ENCODE assay signal across 8 cellular contexts in the genomic region with DNA sequence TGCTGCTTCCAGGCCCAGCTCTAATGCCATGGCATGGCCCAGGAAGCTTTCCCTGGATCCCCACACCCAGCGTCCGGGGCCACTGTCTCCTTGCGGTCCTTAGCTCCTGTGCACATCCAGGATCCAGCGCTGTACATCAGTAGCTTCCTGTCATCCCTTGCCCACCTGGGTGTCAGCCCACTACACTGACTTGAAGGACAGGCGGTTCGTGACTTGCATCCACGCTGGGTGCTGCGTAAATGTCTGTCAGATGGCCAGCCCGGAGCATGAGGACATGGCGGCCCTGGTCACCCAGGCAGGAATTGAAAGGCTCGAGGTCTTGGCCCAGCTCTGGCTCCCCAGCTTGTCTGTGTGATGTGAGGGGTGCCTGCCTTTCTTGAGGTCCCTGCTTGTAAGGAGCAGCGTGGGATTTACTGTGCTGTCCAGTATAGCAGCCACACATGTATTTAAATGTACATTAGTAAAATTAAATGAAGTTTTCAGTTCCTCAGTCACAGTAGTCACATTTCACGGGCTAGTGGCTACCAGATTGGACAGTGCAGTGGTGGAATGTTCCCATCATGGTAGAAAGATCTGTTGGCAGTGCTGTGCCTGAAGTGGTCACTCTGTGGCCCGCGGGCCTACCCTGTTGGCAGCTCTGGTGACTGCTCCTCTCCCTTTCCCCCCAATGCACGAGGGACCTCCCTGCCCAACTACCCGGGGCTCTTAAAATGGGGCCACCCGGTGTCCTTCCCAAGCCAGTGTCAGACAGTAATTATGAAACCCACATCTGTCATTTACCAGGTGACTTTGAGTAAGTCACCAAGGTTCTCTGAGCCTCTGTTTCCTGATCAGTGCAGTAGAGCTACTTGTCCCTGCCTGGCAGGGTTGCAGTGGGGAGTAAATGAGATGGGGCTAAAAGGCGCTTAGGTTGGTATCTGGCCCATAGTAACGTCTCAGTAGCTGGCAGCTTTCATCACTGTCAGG.
DNase-seq lines count a peak whose midpoint lies in the region; ATAC-seq and TF ChIP-seq lines count a peak whose summit lies in the region.

No MANE protein-coding gene starts in this region.

- TF ChIP-seq POLR2A in ovary (IDR thresholded peaks at IDR 0.05): no peak

- no peaks in the 10 kb centered on the region for H3K36me3 ChIP-seq in ovary

- H3K9me3 ChIP-seq in ovary: no peaks in the 10 kb centered on the region

- no peak overlapping the region for H3K4me3 ChIP-seq in ovary

- no peak overlapping the region for H3K27ac ChIP-seq in ovary

- H3K4me1 Mint-ChIP-seq in activated CD8-positive, alpha-beta memory T cell treated with anti-CD3 and anti-CD28 coated beads, Interleukin-2, amount 10 ng/mL, durations not matched to agents 7 days and 5 days: peaks cover 82% of the 10 kb centered on the region
- peaks cover 57% of the 10 kb centered on the region for H3K4me1 Mint-ChIP-seq in activated naive CD8-positive, alpha-beta T cell treated with anti-CD3 and anti-CD28 coated beads for 36 hours
- H3K4me1 Mint-ChIP-seq in stimulated activated naive CD8-positive, alpha-beta T cell treated with anti-CD3 and anti-CD28 coated beads, Interleukin-15, Interleukin-2, amounts not matched to agents 100 ng/mL and 50 ng/mL, for 24 hours (ENCODE audit: low read depth): peaks cover 73% of the 10 kb centered on the region

- TF ChIP-seq EP300 in ovary (IDR thresholded peaks at IDR 0.05): no peak

- no peaks in the 10 kb centered on the region for H3K27me3 ChIP-seq in ovary

- H3K4me3 Mint-ChIP-seq in activated CD8-positive, alpha-beta memory T cell treated with anti-CD3 and anti-CD28 coated beads, Interleukin-2, amount 10 ng/mL, durations not matched to agents 7 days and 5 days: peak overlapping the region; percentile 58
- peak overlapping the region; percentile 32 for H3K4me3 Mint-ChIP-seq in activated naive CD8-positive, alpha-beta T cell treated with anti-CD3 and anti-CD28 coated beads for 36 hours
- H3K4me3 Mint-ChIP-seq in stimulated activated naive CD8-positive, alpha-beta T cell treated with anti-CD3 and anti-CD28 coated beads, Interleukin-15, Interleukin-2, amounts not matched to agents 100 ng/mL and 50 ng/mL, for 24 hours: peak overlapping the region; percentile 80

- no peaks in the 10 kb centered on the region for H3K27me3 Mint-ChIP-seq in activated CD8-positive, alpha-beta memory T cell treated with anti-CD3 and anti-CD28 coated beads, Interleukin-2, amount 10 ng/mL, durations not matched to agents 7 days and 5 days
- no peaks in the 10 kb centered on the region for H3K27me3 Mint-ChIP-seq in activated naive CD8-positive, alpha-beta T cell treated with anti-CD3 and anti-CD28 coated beads for 36 hours
- H3K27me3 Mint-ChIP-seq in stimulated activated naive CD8-positive, alpha-beta T cell treated with anti-CD3 and anti-CD28 coated beads, Interleukin-15, Interleukin-2, amounts not matched to agents 100 ng/mL and 50 ng/mL, for 24 hours: no peaks in the 10 kb centered on the region

- H3K4me1 ChIP-seq in ovary (ENCODE audit: insufficient read depth): peaks cover 32% of the 10 kb centered on the region

- ATAC-seq in activated CD8-positive, alpha-beta memory T cell treated with anti-CD3 and anti-CD28 coated beads, Interleukin-2, amount 10 ng/mL, durations not matched to agents 7 days and 5 days: peak; percentile 77
- ATAC-seq in HG02973 (IDR thresholded peaks at IDR 0.05; ENCODE audit: unreplicated experiment): peak; percentile 62

- no peak for TF ChIP-seq CTCF in ovary (IDR thresholded peaks at IDR 0.05)

- intact Hi-C loops in ovary (cut with DNase I): loop anchor here in 1 of 4 donors (10.0 kb wide), 1 partner anchor 215 kb away; no protein-coding TSS in a partner anchor

- H3K9me3 Mint-ChIP-seq in activated CD8-positive, alpha-beta memory T cell treated with anti-CD3 and anti-CD28 coated beads, Interleukin-2, amount 10 ng/mL, durations not matched to agents 7 days and 5 days (ENCODE audit: low read depth): no peaks in the 10 kb centered on the region
- H3K9me3 Mint-ChIP-seq in activated naive CD8-positive, alpha-beta T cell treated with anti-CD3 and anti-CD28 coated beads for 36 hours: no peaks in the 10 kb centered on the region
- H3K9me3 Mint-ChIP-seq in stimulated activated naive CD8-positive, alpha-beta T cell treated with anti-CD3 and anti-CD28 coated beads, Interleukin-15, Interleukin-2, amounts not matched to agents 100 ng/mL and 50 ng/mL, for 24 hours: no peaks in the 10 kb centered on the region

- CTCF ChIA-PET in activated CD8-positive, alpha-beta memory T cell treated with anti-CD3 and anti-CD28 coated beads, Interleukin-2, amount 10 ng/mL, durations not matched to agents 7 days and 5 days (lab: Charles Lee): interaction anchor here (0.8 to 3.4 kb wide), 12 partner anchors 9 to 125 kb away, joined by 3 to 18 read pairs (median 4); no protein-coding TSS in a partner anchor

- peak overlapping the region; percentile 99 for H3K27ac Mint-ChIP-seq in activated CD8-positive, alpha-beta memory T cell treated with anti-CD3 and anti-CD28 coated beads, Interleukin-2, amount 10 ng/mL, durations not matched to agents 7 days and 5 days
- H3K27ac Mint-ChIP-seq in activated naive CD8-positive, alpha-beta T cell treated with anti-CD3 and anti-CD28 coated beads for 36 hours: peak overlapping the region; percentile 80
- H3K27ac Mint-ChIP-seq in stimulated activated naive CD8-positive, alpha-beta T cell treated with anti-CD3 and anti-CD28 coated beads, Interleukin-15, Interleukin-2, amounts not matched to agents 100 ng/mL and 50 ng/mL, for 24 hours: peak overlapping the region; percentile 90

- peaks cover 11% of the 10 kb centered on the region for H3K36me3 Mint-ChIP-seq in activated CD8-positive, alpha-beta memory T cell treated with anti-CD3 and anti-CD28 coated beads, Interleukin-2, amount 10 ng/mL, durations not matched to agents 7 days and 5 days
- H3K36me3 Mint-ChIP-seq in activated naive CD8-positive, alpha-beta T cell treated with anti-CD3 and anti-CD28 coated beads for 36 hours: peaks cover 9% of the 10 kb centered on the region
- H3K36me3 Mint-ChIP-seq in stimulated activated naive CD8-positive, alpha-beta T cell treated with anti-CD3 and anti-CD28 coated beads, Interleukin-15, Interleukin-2, amounts not matched to agents 100 ng/mL and 50 ng/mL, for 24 hours (ENCODE audit: low read depth): peaks cover 8% of the 10 kb centered on the region

- DNase-seq in activated CD8-positive, alpha-beta memory T cell treated with anti-CD3 and anti-CD28 coated beads, Interleukin-2, amount 10 ng/mL, durations not matched to agents 7 days and 5 days: peak; percentile 69
- DNase-seq in activated CD8-positive, alpha-beta memory T cell treated with anti-CD3 and anti-CD28 coated beads, Interleukin-2, amount 50 U/mL, for 4 hours: no peak
- DNase-seq in activated naive CD8-positive, alpha-beta T cell treated with anti-CD3 and anti-CD28 coated beads for 36 hours: no peak
- DNase-seq in ovary: no peak
- DNase-seq in ecto neural progenitor cell (ENCODE audit: low spot score): no peak
- DNase-seq in DMS53 (lab: John Stamatoyannopoulos, UW): no peak

- WGBS in ovary, 3 donors: 90 to 93% (median 92%) methylated on average over 20 of the region's 20 CpGs
